In genomic region chr2:47035615-47036488, GRCh38 we compare ENCODE assay signal across 9 cellular contexts.
DNase-seq lines count a peak whose midpoint lies in the region; ATAC-seq and TF ChIP-seq lines count a peak whose summit lies in the region.
"Had no signal": no experiment of that assay in that cellular context is flagged by ENCODE, and none has a peak within 500 bp of the region (broad histone marks: within the 10 kb centered on the region; RNA-seq: fewer than 3 reads in every experiment).

No MANE protein-coding gene starts in this region.

- peaks cover 2% of the 10 kb centered on the region for H3K36me3 Mint-ChIP-seq in T-helper 17 cell (ENCODE audit: low read depth)

- H4K20me1 ChIP-seq in HCT116 (ENCODE audit: insufficient read depth) (no peaks in the 10 kb centered on the region), smooth muscle cell (ENCODE audit: low read depth) (no peaks in the 10 kb centered on the region)

- H3K9me2 ChIP-seq in HCT116 (ENCODE audit: insufficient read depth), result no peaks in the 10 kb centered on the region

- H3K36me3 ChIP-seq in HCT116 (ENCODE audit: control insufficient read depth in 1 of 2, insufficient read depth in 2 of 2, low read length in 2 of 2) (no peaks in the 10 kb centered on the region), gastroesophageal sphincter (peaks cover 0 to 16% of the 10 kb centered on the region in 2 donors), smooth muscle cell (ENCODE audit: low read depth) (no peaks in the 10 kb centered on the region)

- H3K4me1 ChIP-seq in HCT116 (ENCODE audit: control insufficient read depth in 1 of 2, insufficient read depth in 2 of 2, low read length in 2 of 2) (peaks cover 64 to 93% of the 10 kb centered on the region in 2 experiments), gastroesophageal sphincter (peaks cover 22 to 98% (median 74%) of the 10 kb centered on the region in 3 donors), smooth muscle cell (ENCODE audit: low read depth) (peaks cover 38% of the 10 kb centered on the region)

- H3K9me3 ChIP-seq in HCT116 (ENCODE audit: control insufficient read depth in 1 of 2, insufficient read depth in 1 of 2, low read depth in 1 of 2, low read length in 2 of 2), result no peaks in the 10 kb centered on the region
- no peaks in the 10 kb centered on the region for H3K9me3 ChIP-seq in T-helper 17 cell (ENCODE audit: control insufficient read depth, low read length, poor library complexity, severe bottlenecking)
- no peaks in the 10 kb centered on the region for H3K9me3 ChIP-seq in gastroesophageal sphincter
- no peaks in the 10 kb centered on the region for H3K9me3 ChIP-seq in smooth muscle cell (replicated peaks; ENCODE audit: low read depth)

- H3K27me3 Mint-ChIP-seq in T-helper 17 cell, result no peaks in the 10 kb centered on the region

- TF ChIP-seq POLR2A in HCT116 (IDR thresholded peaks at IDR 0.05; ENCODE audit: borderline replicate concordance, extremely low read depth, insufficient read depth, insufficient read length) (no peak), gastroesophageal sphincter (IDR thresholded peaks at IDR 0.05) (no peak)

- peak overlapping the region; percentile 67 for H3K4me2 ChIP-seq in HCT116 (ENCODE audit: low read length)
- peak overlapping the region; percentile 73 for H3K4me2 ChIP-seq in smooth muscle cell

- POLR2A ChIA-PET in HCT116 (lab: Charles Lee), result no interaction called here

- H3K79me2 ChIP-seq in HCT116 (ENCODE audit: insufficient read depth, low read length) (no peaks in the 10 kb centered on the region), smooth muscle cell (ENCODE audit: low read depth) (no peaks in the 10 kb centered on the region)

- H2AFZ ChIP-seq in HCT116 (ENCODE audit: low read depth, low read length, poor library complexity, severe bottlenecking), result no peak overlapping the region
- H2AFZ ChIP-seq in smooth muscle cell (ENCODE audit: low read depth), result no peak overlapping the region

- H3K4me3 Mint-ChIP-seq in T-helper 17 cell, result no peak overlapping the region

- H3K4me1 Mint-ChIP-seq in T-helper 17 cell, result peaks cover 6% of the 10 kb centered on the region

- TF ChIP-seq EP300 in gastroesophageal sphincter (IDR thresholded peaks at IDR 0.05), result no peak

- H3K27me3 ChIP-seq in HCT116 (ENCODE audit: insufficient read depth, low read length), result no peaks in the 10 kb centered on the region
- H3K27me3 ChIP-seq in gastroesophageal sphincter, result no peaks in the 10 kb centered on the region
- H3K27me3 ChIP-seq in smooth muscle cell (ENCODE audit: low read depth), result no peaks in the 10 kb centered on the region

- H3K9ac ChIP-seq in HCT116 (ENCODE audit: low read length) (peak overlapping the region; percentile 75), smooth muscle cell (ENCODE audit: low read depth) (peak overlapping the region; percentile 94)

- peaks cover 14% of the 10 kb centered on the region for H3F3A ChIP-seq in smooth muscle cell (ENCODE audit: low read depth)

- CTCF ChIA-PET in HCT116 (lab: Charles Lee), result interaction anchor here (1.1 kb wide), 1 partner anchor 20 kb away, joined by 3 read pairs; no protein-coding TSS in a partner anchor

- H3K27ac Mint-ChIP-seq in T-helper 17 cell, result peak overlapping the region; percentile 72

- ATAC-seq in HCT116 (no peak), T-helper 17 cell (no peak), gastroesophageal sphincter (no peak), GM18858 (IDR thresholded peaks at IDR 0.05; ENCODE audit: unreplicated experiment) (no peak), GM19324 (IDR thresholded peaks at IDR 0.05; ENCODE audit: low FRiP score, unreplicated experiment) (no peak)

- intact Hi-C loops in HCT116 (cut with micrococcal nuclease), result no loop called here

- H3K27ac ChIP-seq in HCT116 (ENCODE audit: low read depth, low read length), result peak overlapping the region; percentile 86; the same call in 1 of the 2 replicates
- peak overlapping the region; percentile 90 to 96 (median 95) for H3K27ac ChIP-seq in gastroesophageal sphincter
- peak overlapping the region; percentile 97 for H3K27ac ChIP-seq in smooth muscle cell (ENCODE audit: low read depth)

- no peak overlapping the region for H3K4me3 ChIP-seq in HCT116 (replicated peaks in 1 of 2; ENCODE audit: low read depth in 1 of 2, low read length in 2 of 2)
- H3K4me3 ChIP-seq in gastroesophageal sphincter, result no peak overlapping the region
- H3K4me3 ChIP-seq in smooth muscle cell, result no peak overlapping the region

- DNase-seq in HCT116 (ENCODE audit: low read depth, low spot score) (no peak), T-helper 17 cell (no peak), smooth muscle cell (lab: John Stamatoyannopoulos, UW; ENCODE audit: unreplicated experiment) (no peak), NCI-H1048 (lab: John Stamatoyannopoulos, UW) (no peak), SHP77 treated with DMSO at 0.1 percent for 48 hours (lab: John Stamatoyannopoulos, UW) (no peak)
- DNase-seq: NCI-H187 had no signal

- no peak for TF ChIP-seq RAD21 in HCT116 (IDR thresholded peaks at IDR 0.05; ENCODE audit: low read depth)

- RAD21 ChIA-PET in HCT116 (lab: Charles Lee; ENCODE audit: low non-redundant PET in 1 of 2, low total read pairs in 2 of 2, uncharacterized antibody in 2 of 2, unreplicated experiment in 2 of 2), result interaction anchor here in 1 of 2 experiments (0.7 kb wide), 1 partner anchor 48 kb away, joined by 3 read pairs; no protein-coding TSS in a partner anchor

- 76 to 78% methylated on average over 4 of the region's 7 CpGs for WGBS in gastroesophageal sphincter (ENCODE audit: low coverage in 1 of 2), 2 donors
- 38% methylated on average over 7 of the region's 7 CpGs for WGBS in smooth muscle cell (ENCODE audit: low lambda C conversion rate)

- no TSS peak for BruUV-seq in HCT116 (replicated peaks; lab: Mats Ljungman, UMichigan)

- TF ChIP-seq CTCF in HCT116 (IDR thresholded peaks at IDR 0.05 in 2 of 3, conservative IDR thresholded peaks at IDR 0.05 in 1 of 3; ENCODE audit: borderline replicate concordance in 1 of 3, insufficient read depth in 1 of 3, low read depth in 2 of 3, low read length in 2 of 3) (no peak), gastroesophageal sphincter (IDR thresholded peaks at IDR 0.05) (no peak), smooth muscle cell (IDR thresholded peaks at IDR 0.05; ENCODE audit: borderline replicate concordance, insufficient read depth, poor library complexity, severe bottlenecking) (no peak)

TF ChIP-seq in HCT116, 20 proteins besides CTCF, POLR2A, EP300 and RAD21:
- TF ChIP-seq SRF (IDR thresholded peaks at IDR 0.05; ENCODE audit: low read depth) (no peak), TCF7L2 (IDR thresholded peaks at IDR 0.05; ENCODE audit: borderline replicate concordance, extremely low read depth, insufficient read depth, insufficient read length) (peak; percentile 38)
